9 cellular contexts compared by ENCODE assay signal in genomic region chr15:99504071-99504822, GRCh38.
DNase-seq lines count a peak whose midpoint lies in the region; ATAC-seq lines count a peak whose summit lies in the region.
"Had no signal": no experiment of that assay in that cellular context is flagged by ENCODE, and none has a peak within 500 bp of the region (broad histone marks: within the 10 kb centered on the region; RNA-seq: fewer than 3 reads in every experiment).

No MANE protein-coding gene starts in this region.

- no peaks in the 10 kb centered on the region for H3K36me3 Mint-ChIP-seq in activated T-cell treated with anti-CD3 and anti-CD28 coated beads, Interleukin-2, amount 50 U/mL, for 72 hours (ENCODE audit: insufficient read depth in 2 of 2)

- H3K27me3 Mint-ChIP-seq in activated T-cell treated with anti-CD3 and anti-CD28 coated beads, Interleukin-2, amount 50 U/mL, for 72 hours (ENCODE audit: low read depth): peaks cover 1% of the 10 kb centered on the region

- ATAC-seq in GM19397 (IDR thresholded peaks at IDR 0.05; ENCODE audit: unreplicated experiment) (peak; percentile 4), HG03175 (IDR thresholded peaks at IDR 0.05; ENCODE audit: unreplicated experiment) (peak; percentile 15)
- peak; percentile 73 for ATAC-seq in activated T-cell treated with anti-CD3 and anti-CD28 coated beads, Interleukin-2, amount 50 U/mL, for 72 hours (replicated peaks in 1 of 2)

- H3K27ac Mint-ChIP-seq in activated T-cell treated with anti-CD3 and anti-CD28 coated beads, Interleukin-2, amount 50 U/mL, for 72 hours: peak overlapping the region; percentile 75

- H3K4me1 Mint-ChIP-seq in activated T-cell treated with anti-CD3 and anti-CD28 coated beads, Interleukin-2, amount 50 U/mL, for 72 hours (ENCODE audit: low read depth): peaks cover 65% of the 10 kb centered on the region

- peak overlapping the region; percentile 66 to 81 for H3K4me3 Mint-ChIP-seq in activated T-cell treated with anti-CD3 and anti-CD28 coated beads, Interleukin-2, amount 50 U/mL, for 72 hours

- peaks cover 0 to 2% of the 10 kb centered on the region in 2 donors for H3K9me3 Mint-ChIP-seq in activated T-cell treated with anti-CD3 and anti-CD28 coated beads, Interleukin-2, amount 50 U/mL, for 72 hours

- DNase-seq in GDM1 (lab: John Stamatoyannopoulos, UW): peak; percentile 74
- DNase-seq in activated T-cell treated with anti-CD3 and anti-CD28 coated beads, Interleukin-2, amount 50 U/mL, for 72 hours: peak; percentile 58 to 62
- no peak for DNase-seq in occipital lobe (lab: John Stamatoyannopoulos, UW)
- DNase-seq in NCI-H1417 treated with DMSO at 0.1 percent for 48 hours (lab: John Stamatoyannopoulos, UW): no peak
- no peak for DNase-seq in activated gamma-delta T cell (lab: John Stamatoyannopoulos, UW)
- DNase-seq in stimulated activated CD4-positive, alpha-beta T cell treated with anti-CD3 and anti-CD28 coated beads, Interleukin-1b, Interleukin-23, amount 100 ng/mL, for 48 hours: no peak
- DNase-seq: NCI-H1930 had no signal

Comparison
In these comparisons a context has a peak if more than half of its experiments do, and no peak if none do; other contexts are left out.
1. DNase-seq: peak in GDM1 (single experiment) and activated T-cell treated with anti-CD3 and anti-CD28 coated beads, Interleukin-2, amount 50 U/mL, for 72 hours (2 of 2); none in occipital lobe (single experiment), NCI-H1417 treated with DMSO at 0.1 percent for 48 hours (single experiment), activated gamma-delta T cell (single experiment) and stimulated activated CD4-positive, alpha-beta T cell treated with anti-CD3 and anti-CD28 coated beads, Interleukin-1b, Interleukin-23, amount 100 ng/mL, for 48 hours (single experiment).
2. ATAC-seq: peak in every context shown above with its lines; median percentile 73 in activated T-cell treated with anti-CD3 and anti-CD28 coated beads, Interleukin-2, amount 50 U/mL, for 72 hours; 15 in HG03175; 4 in GM19397.